In genomic region chr1:151516031-151516511, GRCh38 we compare ENCODE assay signal across 20 cellular contexts. TPM values are rescaled to one million over a fixed set of nuclear protein-coding genes. Genes with fewer than 3 reads are reported as not detected.
A peak's percentile ranks its signal among the peaks of the same experiment; 100 is the strongest.
DNase-seq lines count a peak whose midpoint lies in the region; ATAC-seq, FAIRE-seq and TF ChIP-seq lines count a peak whose summit lies in the region.
"Had no signal": no experiment of that assay in that cellular context is flagged by ENCODE, and none has a peak within 500 bp of the region (broad histone marks: within the 10 kb centered on the region; RNA-seq: fewer than 3 reads in every experiment).

No MANE protein-coding gene starts in this region.

- intact Hi-C loops in PC-9 (cut with micrococcal nuclease; ENCODE audit: unreplicated experiment), result loop anchor here (1.0 kb wide), 1 partner anchor 57 kb away; the partner anchor contains the start of gene POGZ

- no peak for FAIRE-seq in H54 (lab: Jason Lieb, UNC)
- FAIRE-seq: endothelial cell of umbilical vein, islet of Langerhans, TTC549 had no signal

- H3K4me3 Mint-ChIP-seq in GM23338, result peak overlapping the region; percentile 18; the same call in 2 of the 3 replicates
- no peak overlapping the region for H3K4me3 Mint-ChIP-seq in T-helper 17 cell
- H3K4me3 Mint-ChIP-seq in activated T-helper 17 cell treated with anti-CD3 and anti-CD28 coated beads, Interleukin-2, amount 50 U/mL, for 72 hours, result no peak overlapping the region
- H3K4me3 Mint-ChIP-seq: activated T-cell treated with anti-CD3 and anti-CD28 coated beads, Interleukin-2, amount 50 U/mL, for 72 hours; stimulated activated naive B cell treated with anti-CD40 and anti-IgM and Interleukin-4, amounts not matched to agents 10 μg/mL and 1 μg/mL and 100 μg/mL, for 72 hours had no signal

- DNase-seq in GM23338 (ENCODE audit: low spot score) (peak; percentile 76), PC-9 (peak; percentile 72 to 86), T-helper 17 cell (no peak), H54 (ENCODE audit: insufficient read length, low spot score) (no peak)
- DNase-seq: activated CD4-positive, alpha-beta T cell treated with anti-CD3 and anti-CD28 coated beads, Interleukin-2, amount 50 U/mL, for 4 hours; activated T-cell treated with anti-CD3 and anti-CD28 coated beads, Interleukin-2, amount 50 U/mL, for 72 hours; adrenal gland; NCI-H1048; NCI-H2107; stimulated activated naive B cell treated with anti-CD40 and anti-IgM and Interleukin-4, amounts not matched to agents 10 μg/mL and 1 μg/mL and 100 μg/mL, for 72 hours had no signal

- no TSS peak for BruUV-seq in PC-9 (replicated peaks; lab: Mats Ljungman, UMichigan)

- H4K20me1 ChIP-seq in GM23338 (replicated peaks; ENCODE audit: insufficient read depth), result peaks cover 7% of the 10 kb centered on the region; the same call in 1 of the 2 replicates
- H4K20me1 ChIP-seq in PC-9 (ENCODE audit: insufficient read depth), result no peaks in the 10 kb centered on the region

- H3K9me3 ChIP-seq in PC-9 (ENCODE audit: insufficient read depth, low read depth) (no peaks in the 10 kb centered on the region), iPS-18a (ENCODE audit: control insufficient read depth, low read depth, low read length) (no peaks in the 10 kb centered on the region), parathyroid adenoma (ENCODE audit: control insufficient read depth, low read length) (no peaks in the 10 kb centered on the region), T-helper 17 cell (ENCODE audit: control insufficient read depth, low read length, poor library complexity, severe bottlenecking) (no peaks in the 10 kb centered on the region)
- H3K9me3 ChIP-seq: adrenal gland, SJSA1, vagina had no signal

- H3K9me2 ChIP-seq in GM23338 (ENCODE audit: insufficient read depth) (no peaks in the 10 kb centered on the region), PC-9 (ENCODE audit: insufficient read depth) (no peaks in the 10 kb centered on the region)

- H3K9ac ChIP-seq in iPS-18a (ENCODE audit: low read length) (no peak overlapping the region), parathyroid adenoma (no peak overlapping the region)

- H3K27ac Mint-ChIP-seq in GM23338 (peak overlapping the region; percentile 93), T-helper 17 cell (no peak overlapping the region)
- H3K27ac Mint-ChIP-seq in activated T-helper 17 cell treated with anti-CD3 and anti-CD28 coated beads, Interleukin-2, amount 50 U/mL, for 72 hours, result no peak overlapping the region
- H3K27ac Mint-ChIP-seq: activated T-cell treated with anti-CD3 and anti-CD28 coated beads, Interleukin-2, amount 50 U/mL, for 72 hours; stimulated activated naive B cell treated with anti-CD40 and anti-IgM and Interleukin-4, amounts not matched to agents 10 μg/mL and 1 μg/mL and 100 μg/mL, for 72 hours had no signal

- CTCF ChIA-PET in PC-9 (lab: Charles Lee), result interaction anchor here (0.6 kb wide), 2 partner anchors 21 to 43 kb away, joined by 4 to 8 read pairs; no protein-coding TSS in a partner anchor

- H3K36me3 Mint-ChIP-seq in GM23338 (ENCODE audit: low read depth), result peaks cover 37% of the 10 kb centered on the region
- H3K36me3 Mint-ChIP-seq in T-helper 17 cell (ENCODE audit: low read depth), result no peaks in the 10 kb centered on the region
- H3K36me3 Mint-ChIP-seq in activated T-helper 17 cell treated with anti-CD3 and anti-CD28 coated beads, Interleukin-2, amount 50 U/mL, for 72 hours (ENCODE audit: low read depth), result no peaks in the 10 kb centered on the region
- H3K36me3 Mint-ChIP-seq: stimulated activated naive B cell treated with anti-CD40 and anti-IgM and Interleukin-4, amounts not matched to agents 10 μg/mL and 1 μg/mL and 100 μg/mL, for 72 hours had no signal

- H3K36me3 ChIP-seq in GM23338 (ENCODE audit: insufficient read depth), result peaks cover 16% of the 10 kb centered on the region
- peaks cover 20% of the 10 kb centered on the region; the same call in 1 of the 2 replicates for H3K36me3 ChIP-seq in PC-9 (ENCODE audit: low read depth)
- peaks cover 27% of the 10 kb centered on the region for H3K36me3 ChIP-seq in iPS-18a (ENCODE audit: control insufficient read depth, low read depth, low read length)
- no peaks in the 10 kb centered on the region for H3K36me3 ChIP-seq in parathyroid adenoma (ENCODE audit: control insufficient read depth, insufficient read depth, low read length)
- H3K36me3 ChIP-seq: adrenal gland, SJSA1, vagina had no signal

- H3K27me3 ChIP-seq in GM23338 (ENCODE audit: insufficient read depth) (no peaks in the 10 kb centered on the region), PC-9 (ENCODE audit: insufficient read depth, low read depth) (no peaks in the 10 kb centered on the region), iPS-18a (ENCODE audit: control insufficient read depth, insufficient read depth, low read length) (peaks cover 7% of the 10 kb centered on the region), parathyroid adenoma (ENCODE audit: control insufficient read depth, insufficient read depth, low read length) (no peaks in the 10 kb centered on the region)
- H3K27me3 ChIP-seq: adrenal gland, SJSA1, vagina had no signal

- POLR2A ChIA-PET in PC-9 (lab: Charles Lee; ENCODE audit: unreplicated experiment), result interaction anchor here (0.6 to 1.2 kb wide), 4 partner anchors 24 to 163 kb away, joined by 4 to 12 read pairs (median 8); partner anchors contain the start of gene TUFT1

- no peaks in the 10 kb centered on the region for H3K9me3 Mint-ChIP-seq in GM23338
- H3K9me3 Mint-ChIP-seq in activated T-helper 17 cell treated with anti-CD3 and anti-CD28 coated beads, Interleukin-2, amount 50 U/mL, for 72 hours, result no peaks in the 10 kb centered on the region
- H3K9me3 Mint-ChIP-seq: activated T-cell treated with anti-CD3 and anti-CD28 coated beads, Interleukin-2, amount 50 U/mL, for 72 hours; stimulated activated naive B cell treated with anti-CD40 and anti-IgM and Interleukin-4, amounts not matched to agents 10 μg/mL and 1 μg/mL and 100 μg/mL, for 72 hours had no signal

- ATAC-seq in GM23338 (peak; percentile 2; the same call in 2 of the 3 replicates), T-helper 17 cell (no peak), SK-N-SH treated with all-trans-retinoic acid at 6 μM for 48 hours (no peak)
- ATAC-seq in activated T-helper 17 cell treated with anti-CD3 and anti-CD28 coated beads, Interleukin-2, amount 50 U/mL, for 72 hours (replicated peaks), result no peak
- ATAC-seq: activated T-cell treated with anti-CD3 and anti-CD28 coated beads, Interleukin-2, amount 50 U/mL, for 72 hours; stimulated activated naive B cell treated with anti-CD40 and anti-IgM and Interleukin-4, amounts not matched to agents 10 μg/mL and 1 μg/mL and 100 μg/mL, for 72 hours had no signal

- H3K27me3 Mint-ChIP-seq in GM23338 (ENCODE audit: insufficient read depth, low read depth, poor library complexity) (peaks cover 2% of the 10 kb centered on the region), T-helper 17 cell (no peaks in the 10 kb centered on the region)
- no peaks in the 10 kb centered on the region for H3K27me3 Mint-ChIP-seq in activated T-helper 17 cell treated with anti-CD3 and anti-CD28 coated beads, Interleukin-2, amount 50 U/mL, for 72 hours

- H3K79me2 ChIP-seq in GM23338 (replicated peaks; ENCODE audit: insufficient read depth), result peaks cover 44% of the 10 kb centered on the region
- H3K79me2 ChIP-seq in PC-9 (ENCODE audit: low read depth), result peaks cover 53% of the 10 kb centered on the region
- peaks cover 23% of the 10 kb centered on the region for H3K79me2 ChIP-seq in parathyroid adenoma

- peaks cover 37% of the 10 kb centered on the region for H3K4me1 Mint-ChIP-seq in GM23338
- peaks cover 14% of the 10 kb centered on the region for H3K4me1 Mint-ChIP-seq in T-helper 17 cell
- H3K4me1 Mint-ChIP-seq in activated T-helper 17 cell treated with anti-CD3 and anti-CD28 coated beads, Interleukin-2, amount 50 U/mL, for 72 hours, result peaks cover 10% of the 10 kb centered on the region

- peaks cover 44% of the 10 kb centered on the region for H3K4me1 ChIP-seq in GM23338 (ENCODE audit: insufficient read depth)
- peaks cover 53% of the 10 kb centered on the region for H3K4me1 ChIP-seq in PC-9 (replicated peaks; ENCODE audit: insufficient read depth)
- H3K4me1 ChIP-seq in iPS-18a (ENCODE audit: control insufficient read depth, low read depth, low read length), result peaks cover 35% of the 10 kb centered on the region
- peaks cover 23% of the 10 kb centered on the region for H3K4me1 ChIP-seq in parathyroid adenoma

- H3F3A ChIP-seq in GM23338 (replicated peaks; ENCODE audit: low read depth), result peaks cover 23% of the 10 kb centered on the region
- peaks cover 50% of the 10 kb centered on the region for H3F3A ChIP-seq in PC-9 (ENCODE audit: insufficient read depth, low read depth)

- H3K27ac ChIP-seq in GM23338 (ENCODE audit: low read depth), result peak overlapping the region; percentile 94
- H3K27ac ChIP-seq in PC-9, result peak overlapping the region; percentile 96
- H3K27ac ChIP-seq in iPS-18a (ENCODE audit: low read length), result peak overlapping the region; percentile 21
- peak overlapping the region; percentile 66 for H3K27ac ChIP-seq in parathyroid adenoma
- H3K27ac ChIP-seq: adrenal gland, SJSA1, vagina had no signal

- H2AFZ ChIP-seq in GM23338 (no peak overlapping the region), PC-9 (no peak overlapping the region), parathyroid adenoma (no peak overlapping the region)

- TF ChIP-seq POLR2A in H54 (IDR thresholded peaks at IDR 0.05; ENCODE audit: low read depth, low read length), result no peak

- H3K4me2 ChIP-seq in GM23338 (peak overlapping the region; percentile 46; the same call in 1 of the 2 replicates), PC-9 (peak overlapping the region; percentile 97), parathyroid adenoma (ENCODE audit: low read length) (peak overlapping the region; percentile 23)

- TF ChIP-seq CTCF in GM23338 (conservative IDR thresholded peaks at IDR 0.05; ENCODE audit: low read depth in 2 of 2), result no peak
- no peak for TF ChIP-seq CTCF in PC-9 (conservative IDR thresholded peaks at IDR 0.05)
- no peak for TF ChIP-seq CTCF in parathyroid adenoma (IDR thresholded peaks at IDR 0.05)

- H3K4me3 ChIP-seq in GM23338 (no peak overlapping the region), PC-9 (no peak overlapping the region), iPS-18a (ENCODE audit: low read length) (no peak overlapping the region), parathyroid adenoma (ENCODE audit: low read depth, low read length) (no peak overlapping the region)
- H3K4me3 ChIP-seq: adrenal gland, SJSA1, vagina had no signal

RNA-seq across cellular contexts. Expression of gene CGN, which starts 4.9 kb away (rescaled TPM):
- 37.0 and 46.1 TPM in 2 replicates for total RNA-seq in GM23338 (2014; rRNA removed; shearing (Covaris generic))
- 11.8 and 13.9 TPM in 2 replicates for polyA plus RNA-seq in GM23338 (2016; fragmentation: Nextera tagmentation; extraction: Ambion mirVana)
- 30.3 and 31.1 TPM in 2 replicates for total RNA-seq in PC-9 (2021)
- total RNA-seq in T-helper 17 cell, result under 1 TPM; 0.60 to 0.75 TPM
- total RNA-seq in activated T-helper 17 cell treated with anti-CD3 and anti-CD28 coated beads, Interleukin-2, amount 50 U/mL, for 72 hours, result 1 to 10 TPM; 2.7 to 5.5 TPM
- total RNA-seq: osteoblast had no signal

RNA-seq across cellular contexts. Expression of gene TUFT1, which starts 24.0 kb away (rescaled TPM):
- total RNA-seq in GM23338 (2014; rRNA removed; shearing (Covaris generic)), result 10.4 and 11.9 TPM in 2 replicates
- polyA plus RNA-seq in GM23338 (2016; fragmentation: Nextera tagmentation; extraction: Ambion mirVana), result 5.6 and 6.0 TPM in 2 replicates
- 35.3 and 40.2 TPM in 2 replicates for total RNA-seq in PC-9 (2021)
- 10 to 100 TPM; 11.4 to 18.2 TPM for total RNA-seq in T-helper 17 cell
- total RNA-seq in activated T-helper 17 cell treated with anti-CD3 and anti-CD28 coated beads, Interleukin-2, amount 50 U/mL, for 72 hours, result 1 to 10 TPM; 3.7 to 5.8 TPM

RNA-seq across cellular contexts. Expression of gene POGZ, which starts 56.8 kb away (rescaled TPM):
- 65.1 and 72.5 TPM in 2 replicates for total RNA-seq in GM23338 (2014; rRNA removed; shearing (Covaris generic))
- polyA plus RNA-seq in GM23338 (2016; fragmentation: Nextera tagmentation; extraction: Ambion mirVana), result 34.7 and 47.0 TPM in 2 replicates
- total RNA-seq in PC-9 (2021) (63.3 and 71.0 TPM in 2 replicates), T-helper 17 cell (100 to 1,000 TPM in 1 of 2 donors, 10 to 100 TPM in 1; 94.9 to 105 TPM)
- 10 to 100 TPM; 87.5 to 93.4 TPM for total RNA-seq in activated T-helper 17 cell treated with anti-CD3 and anti-CD28 coated beads, Interleukin-2, amount 50 U/mL, for 72 hours

Comparison
In these comparisons a context has a peak if more than half of its experiments do, and no peak if none do; other contexts are left out.
1. DNase-seq: peak in GM23338 (single experiment) and PC-9 (2 of 2); none in T-helper 17 cell (0 of 3) and H54 (single experiment).
2. H3K27ac ChIP-seq: peak in every context shown above with its lines; median percentile 96 in PC-9; 94 in GM23338; 66 in parathyroid adenoma; 21 in iPS-18a.
3. H3K4me2 ChIP-seq: peak in every context shown above with its lines; median percentile 97 in PC-9; 46 in GM23338; 23 in parathyroid adenoma.